30 cellular contexts compared by ENCODE assay signal in genomic region chr16:86697715-86698114, GRCh38.
DNase-seq lines count a peak whose midpoint lies in the region; ATAC-seq, FAIRE-seq and TF ChIP-seq lines count a peak whose summit lies in the region.
"Had no signal": no experiment of that assay in that cellular context is flagged by ENCODE, and none has a peak within 500 bp of the region (broad histone marks: within the 10 kb centered on the region; RNA-seq: fewer than 3 reads in every experiment).

No MANE protein-coding gene starts in this region.

- TF ChIP-seq EP300 in SK-N-SH (IDR thresholded peaks at IDR 0.05; ENCODE audit: borderline replicate concordance in 1 of 2, low read depth in 1 of 2, low read length in 1 of 2), result no peak

- no peak for FAIRE-seq in frontal cortex (lab: Jason Lieb, UNC)
- FAIRE-seq: endometrium, K562, urothelium cell line had no signal

- CTCF ChIA-PET in SK-N-SH (lab: Yijun Ruan, JAX), result interaction anchor here (0.7 kb wide), 1 partner anchor 17 kb away, joined by 3 read pairs; no protein-coding TSS in a partner anchor

- H3K27ac Mint-ChIP-seq in nephron, result peak overlapping the region; percentile 52 to 64 (median 63)
- H3K27ac Mint-ChIP-seq in natural killer cell treated with Interleukin-12 subunit alpha and Interleukin-12 subunit beta and Interleukin-15 and Interleukin-18, amount 100 ng/mL, for 72 hours, result no peak overlapping the region
- H3K27ac Mint-ChIP-seq: activated CD8-positive, alpha-beta T cell treated with anti-CD3 and anti-CD28 coated beads for 36 hours; activated naive CD4-positive, alpha-beta T cell treated with anti-CD3 and anti-CD28 coated beads, Interleukin-2, amount 50 U/mL, for 24 hours; activated T-helper 17 cell treated with anti-CD3 and anti-CD28 coated beads, Interleukin-2, amount 50 U/mL, for 72 hours; GM23338; T-helper 17 cell had no signal

- peaks cover 20% of the 10 kb centered on the region for H3F3A ChIP-seq in SK-N-SH (replicated peaks; ENCODE audit: insufficient read depth)

- no peak for TF ChIP-seq RAD21 in SK-N-SH (IDR thresholded peaks at IDR 0.05; ENCODE audit: low read length)

- H3K4me1 ChIP-seq in SK-N-SH (ENCODE audit: control insufficient read depth in 1 of 2, insufficient read depth in 2 of 2, low read depth in 1 of 2, low read length in 1 of 2) (peaks cover 0 to 25% of the 10 kb centered on the region in 2 experiments; a peak in 1 of 4 replicates), fibroblast of lung (ENCODE audit: control insufficient read depth, extremely low read depth, insufficient read depth, low read length) (no peaks in the 10 kb centered on the region)
- H3K4me1 ChIP-seq: Caco-2, right lobe of liver had no signal

- peaks cover 17% of the 10 kb centered on the region for H3K4me1 Mint-ChIP-seq in nephron
- no peaks in the 10 kb centered on the region for H3K4me1 Mint-ChIP-seq in natural killer cell treated with Interleukin-12 subunit alpha and Interleukin-12 subunit beta and Interleukin-15 and Interleukin-18, amount 100 ng/mL, for 72 hours (ENCODE audit: low read depth in 2 of 2)
- H3K4me1 Mint-ChIP-seq: activated naive CD4-positive, alpha-beta T cell treated with anti-CD3 and anti-CD28 coated beads, Interleukin-2, amount 50 U/mL, for 24 hours; activated T-helper 17 cell treated with anti-CD3 and anti-CD28 coated beads, Interleukin-2, amount 50 U/mL, for 72 hours; T-helper 17 cell had no signal

- no peaks in the 10 kb centered on the region for H3K9me2 ChIP-seq in SK-N-SH

- POLR2A ChIA-PET in SK-N-SH (lab: Yijun Ruan, JAX), result no interaction called here

- 0% methylated on average over 3 of the region's 3 CpGs for WGBS in SK-N-SH (ENCODE audit: low lambda C conversion rate)

- no peaks in the 10 kb centered on the region for H3K36me3 Mint-ChIP-seq in nephron (ENCODE audit: low read depth)
- no peaks in the 10 kb centered on the region for H3K36me3 Mint-ChIP-seq in natural killer cell treated with Interleukin-12 subunit alpha and Interleukin-12 subunit beta and Interleukin-15 and Interleukin-18, amount 100 ng/mL, for 72 hours
- H3K36me3 Mint-ChIP-seq: activated naive CD4-positive, alpha-beta T cell treated with anti-CD3 and anti-CD28 coated beads, Interleukin-2, amount 50 U/mL, for 24 hours had no signal

- H3K4me3 ChIP-seq in SK-N-SH (ENCODE audit: low read depth in 2 of 2, low read length in 1 of 2) (no peak overlapping the region), fibroblast of lung (replicated peaks in 1 of 4; ENCODE audit: control extremely low read depth in 1 of 4, insufficient read depth in 1 of 4, low read depth in 3 of 4, low read length in 4 of 4) (no peak overlapping the region)
- H3K4me3 ChIP-seq: GM23338, heart right ventricle, K562, MG63, right lobe of liver, SK-N-MC, thoracic aorta had no signal

- no peak for TF ChIP-seq CTCF in SK-N-SH (IDR thresholded peaks at IDR 0.05)
- no peak for TF ChIP-seq CTCF in fibroblast of lung (conservative IDR thresholded peaks at IDR 0.05 in 1 of 2, IDR thresholded peaks at IDR 0.05 in 1 of 2; ENCODE audit: low read depth in 1 of 2, low read length in 2 of 2)
- TF ChIP-seq CTCF in nephron (IDR thresholded peaks at IDR 0.05; ENCODE audit: unreplicated experiment in 3 of 3), result no peak

- H3K27ac ChIP-seq in SK-N-SH (ENCODE audit: low read depth in 2 of 2, low read length in 1 of 2) (peak overlapping the region in 1 of 2 experiments; percentile 23; a peak in 1 of 4 replicates), fibroblast of lung (ENCODE audit: insufficient read depth, low read length) (no peak overlapping the region)
- H3K27ac ChIP-seq: heart right ventricle, right lobe of liver, RWPE1, SK-N-MC, thoracic aorta had no signal

- ATAC-seq in natural killer cell treated with Interleukin-12 subunit alpha and Interleukin-12 subunit beta and Interleukin-15 and Interleukin-18, amount 100 ng/mL, for 72 hours, result no peak
- ATAC-seq: activated CD8-positive, alpha-beta T cell treated with anti-CD3 and anti-CD28 coated beads for 36 hours; activated T-helper 17 cell treated with anti-CD3 and anti-CD28 coated beads, Interleukin-2, amount 50 U/mL, for 72 hours; GM23338; heart right ventricle; K562; right lobe of liver; stimulated activated naive CD8-positive, alpha-beta T cell treated with anti-CD3 and anti-CD28 coated beads, Interleukin-15, Interleukin-2, amounts not matched to agents 100 U/mL and 50 U/mL, for 24 hours; T-helper 17 cell had no signal

- H3K36me3 ChIP-seq in SK-N-SH (replicated peaks in 1 of 2; ENCODE audit: control insufficient read depth in 1 of 2, insufficient read depth in 2 of 2, low read length in 1 of 2), result no peaks in the 10 kb centered on the region
- no peaks in the 10 kb centered on the region for H3K36me3 ChIP-seq in fibroblast of lung (ENCODE audit: control insufficient read depth, insufficient read depth, low read length)
- H3K36me3 ChIP-seq: heart right ventricle, MG63, right lobe of liver, thoracic aorta had no signal

- H3K79me2 ChIP-seq in SK-N-SH (ENCODE audit: insufficient read depth), result no peaks in the 10 kb centered on the region
- H3K79me2 ChIP-seq in fibroblast of lung (ENCODE audit: control insufficient read depth, insufficient read depth, low read length), result no peaks in the 10 kb centered on the region

- H3K27me3 ChIP-seq in SK-N-SH (ENCODE audit: insufficient read depth), result no peaks in the 10 kb centered on the region
- no peaks in the 10 kb centered on the region for H3K27me3 ChIP-seq in fibroblast of lung (ENCODE audit: control insufficient read depth, insufficient read depth, low read length)
- H3K27me3 ChIP-seq: right lobe of liver had no signal

- H4K20me1 ChIP-seq in SK-N-SH (ENCODE audit: insufficient read depth), result no peaks in the 10 kb centered on the region
- H4K20me1 ChIP-seq in fibroblast of lung (ENCODE audit: control insufficient read depth, extremely low read depth, insufficient read depth, low read length), result no peaks in the 10 kb centered on the region

- H3K9me3 ChIP-seq in SK-N-SH, result no peaks in the 10 kb centered on the region
- no peaks in the 10 kb centered on the region for H3K9me3 ChIP-seq in fibroblast of lung (ENCODE audit: control insufficient read depth, insufficient read depth, low read depth, low read length)
- H3K9me3 ChIP-seq: Caco-2, heart right ventricle, MG63, right lobe of liver, thoracic aorta had no signal

- H3K9me3 Mint-ChIP-seq in nephron, result no peaks in the 10 kb centered on the region
- no peaks in the 10 kb centered on the region for H3K9me3 Mint-ChIP-seq in natural killer cell treated with Interleukin-12 subunit alpha and Interleukin-12 subunit beta and Interleukin-15 and Interleukin-18, amount 100 ng/mL, for 72 hours
- H3K9me3 Mint-ChIP-seq: activated CD8-positive, alpha-beta T cell treated with anti-CD3 and anti-CD28 coated beads for 36 hours; activated naive CD4-positive, alpha-beta T cell treated with anti-CD3 and anti-CD28 coated beads, Interleukin-2, amount 50 U/mL, for 24 hours; activated T-helper 17 cell treated with anti-CD3 and anti-CD28 coated beads, Interleukin-2, amount 50 U/mL, for 72 hours; GM23338 had no signal

- peak overlapping the region; percentile 47; the same call in 1 of the 2 replicates for H2AFZ ChIP-seq in SK-N-SH (ENCODE audit: low read depth)
- no peak overlapping the region for H2AFZ ChIP-seq in fibroblast of lung (ENCODE audit: low read length)
- H2AFZ ChIP-seq: GM23338 had no signal

- H3K9ac ChIP-seq in SK-N-SH, result 0 out of 2 replicates have a peak overlapping the region, but pooled peaks have one; percentile 5
- no peak overlapping the region for H3K9ac ChIP-seq in fibroblast of lung (ENCODE audit: insufficient read depth, low read length)

- DNase-seq in H4 (ENCODE audit: low spot score) (peak; percentile 53), SK-N-SH (no peak), fibroblast of lung (ENCODE audit: low read depth in 2 of 2) (peak; percentile 32 to 43), HUDEP-2 (lab: John Stamatoyannopoulos, UW; ENCODE audit: unreplicated experiment in 76 of 76) (no peak), frontal cortex (ENCODE audit: low spot score in 2 of 2) (no peak), mesenteric fat pad (ENCODE audit: low spot score) (no peak)
- DNase-seq in natural killer cell treated with Interleukin-12 subunit alpha and Interleukin-12 subunit beta and Interleukin-15 and Interleukin-18, amount 100 ng/mL, for 72 hours (ENCODE audit: low spot score), result no peak
- DNase-seq: activated CD8-positive, alpha-beta T cell treated with anti-CD3 and anti-CD28 coated beads for 36 hours; C1 segment of cervical spinal cord; Caco-2; central memory CD4-positive, alpha-beta T cell; heart right ventricle; mammary epithelial cell; MG63; NCI-H1105 treated with DMSO at 0.1 percent for 48 hours; NCI-H2029; NCI-H226; right lobe of liver; stimulated activated naive CD8-positive, alpha-beta T cell treated with anti-CD3 and anti-CD28 coated beads, Interleukin-15, Interleukin-2, amounts not matched to agents 100 U/mL and 50 U/mL, for 24 hours; T-helper 17 cell had no signal

- H3K4me2 ChIP-seq in SK-N-SH (peak overlapping the region; percentile 57), fibroblast of lung (ENCODE audit: extremely low read depth, insufficient read depth, low read length) (no peak overlapping the region)
- H3K4me2 ChIP-seq: GM23338 had no signal

- H3K4me3 Mint-ChIP-seq in nephron, result no peak overlapping the region
- no peak overlapping the region for H3K4me3 Mint-ChIP-seq in natural killer cell treated with Interleukin-12 subunit alpha and Interleukin-12 subunit beta and Interleukin-15 and Interleukin-18, amount 100 ng/mL, for 72 hours
- H3K4me3 Mint-ChIP-seq: activated CD8-positive, alpha-beta T cell treated with anti-CD3 and anti-CD28 coated beads for 36 hours; activated naive CD4-positive, alpha-beta T cell treated with anti-CD3 and anti-CD28 coated beads, Interleukin-2, amount 50 U/mL, for 24 hours; activated T-helper 17 cell treated with anti-CD3 and anti-CD28 coated beads, Interleukin-2, amount 50 U/mL, for 72 hours; GM23338; T-helper 17 cell had no signal

- H3K27me3 Mint-ChIP-seq in nephron (ENCODE audit: low read depth), result peaks cover 28% of the 10 kb centered on the region
- H3K27me3 Mint-ChIP-seq in natural killer cell treated with Interleukin-12 subunit alpha and Interleukin-12 subunit beta and Interleukin-15 and Interleukin-18, amount 100 ng/mL, for 72 hours, result peaks cover 12 to 31% of the 10 kb centered on the region in 2 donors

TF ChIP-seq in SK-N-SH, 30 proteins besides CTCF, POLR2A, EP300 and RAD21 (continues in another document):
- TF ChIP-seq POLR2AphosphoS5 (IDR thresholded peaks at IDR 0.05; ENCODE audit: low read depth, low read length), result no peak

Comparison
In these comparisons a context has a peak if more than half of its experiments do, and no peak if none do; other contexts are left out.
1. DNase-seq: peak in H4 (single experiment) and fibroblast of lung (2 of 2); none in SK-N-SH (single experiment), HUDEP-2 (0 of 76), natural killer cell treated with Interleukin-12 subunit alpha and Interleukin-12 subunit beta and Interleukin-15 and Interleukin-18, amount 100 ng/mL, for 72 hours (single experiment), frontal cortex (0 of 2) and mesenteric fat pad (single experiment).
2. H3K27ac Mint-ChIP-seq: peak in nephron (3 of 3); none in natural killer cell treated with Interleukin-12 subunit alpha and Interleukin-12 subunit beta and Interleukin-15 and Interleukin-18, amount 100 ng/mL, for 72 hours (0 of 2).